ENCODE assay signal across 8 cellular contexts in the genomic region with DNA sequence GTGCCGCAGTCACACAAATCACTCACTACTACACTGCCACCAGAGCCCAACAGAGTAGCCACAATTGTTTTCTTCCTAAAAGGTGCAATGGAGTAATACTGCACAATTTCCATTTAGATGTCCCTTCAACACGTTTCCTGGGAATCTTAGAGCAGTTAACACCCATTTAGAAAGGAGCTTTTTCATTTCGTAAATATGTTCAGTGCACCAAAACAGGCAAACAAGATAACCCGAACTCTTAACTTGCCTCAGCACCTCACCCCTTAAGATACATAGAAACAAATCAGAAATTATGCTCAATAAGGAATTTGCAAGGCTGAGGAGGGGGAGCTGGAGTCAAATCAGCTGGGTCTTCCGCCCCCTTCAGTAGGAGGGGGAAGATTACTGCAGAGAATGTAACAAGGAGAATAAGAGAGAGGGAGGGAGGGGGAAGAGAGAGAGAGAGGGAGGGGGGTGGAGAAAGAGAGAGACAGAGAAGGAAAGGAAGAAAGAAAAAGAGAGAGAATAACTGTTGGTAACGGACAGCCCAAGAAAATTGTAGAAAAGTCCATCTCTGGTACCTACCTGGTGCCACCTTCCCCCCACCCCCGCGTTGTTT.
A peak's percentile ranks its signal among the peaks of the same experiment; 100 is the strongest.
DNase-seq lines count a peak whose midpoint lies in the region; ATAC-seq and TF ChIP-seq lines count a peak whose summit lies in the region.

No MANE protein-coding gene starts in this region.

- H3K27ac Mint-ChIP-seq in endothelial cell (ENCODE audit: unreplicated experiment), result peak overlapping the region; percentile 98

- no peaks in the 10 kb centered on the region for H3K9me3 ChIP-seq in neural cell (ENCODE audit: low read length)

- H3K36me3 Mint-ChIP-seq in endothelial cell (ENCODE audit: low read depth, unreplicated experiment), result peaks cover 8% of the 10 kb centered on the region

- H3K79me2 ChIP-seq in neural cell (replicated peaks; ENCODE audit: insufficient read depth, low read length), result no peaks in the 10 kb centered on the region

- ATAC-seq in GM18867 (IDR thresholded peaks at IDR 0.05; ENCODE audit: unreplicated experiment), result no peak

- peak overlapping the region; percentile 73 for H3K27ac ChIP-seq in neural cell (ENCODE audit: low read length)

- peak overlapping the region; percentile 95 for H3K4me3 Mint-ChIP-seq in endothelial cell (ENCODE audit: unreplicated experiment)

- no peaks in the 10 kb centered on the region for H3K9me2 ChIP-seq in neural cell (ENCODE audit: insufficient read depth, low read length)

- peak overlapping the region; percentile 63 for H3K4me3 ChIP-seq in neural cell (ENCODE audit: low read length)

- no peaks in the 10 kb centered on the region for H3K27me3 ChIP-seq in neural cell (ENCODE audit: insufficient read depth, low read depth, low read length)

- no peaks in the 10 kb centered on the region for H4K20me1 ChIP-seq in neural cell (ENCODE audit: insufficient read depth)

- peak overlapping the region; percentile 53 for H3K4me2 ChIP-seq in neural cell (ENCODE audit: low read length)

- TF ChIP-seq EP300 in neural cell (conservative IDR thresholded peaks at IDR 0.05; ENCODE audit: poor library complexity, severe bottlenecking), result no peak

- peak; percentile 76 for DNase-seq in DMS114 treated with DMSO at 0.1 percent for 48 hours (lab: John Stamatoyannopoulos, UW; ENCODE audit: unreplicated experiment)
- peak; percentile 61 for DNase-seq in OCI-M1 (lab: John Stamatoyannopoulos, UW)
- DNase-seq in endothelial cell (ENCODE audit: low spot score), result no peak
- no peak for DNase-seq in stimulated activated CD4-positive, alpha-beta T cell treated with anti-CD3 and anti-CD28 coated beads, Interleukin-12 subunit alpha, Interleukin-12 subunit beta, amount 100 ng/mL, for 4 hours
- DNase-seq in iPS-NIHi11 (ENCODE audit: low spot score), result no peak
- no peak for DNase-seq in midbrain (lab: John Stamatoyannopoulos, UW)

- H3K36me3 ChIP-seq in neural cell (ENCODE audit: insufficient read depth, low read length), result no peaks in the 10 kb centered on the region

- TF ChIP-seq CTCF in endothelial cell (IDR thresholded peaks at IDR 0.05; ENCODE audit: unreplicated experiment) (no peak), neural cell (IDR thresholded peaks at IDR 0.05; ENCODE audit: poor library complexity, severe bottlenecking) (peak; percentile 9)

- no peaks in the 10 kb centered on the region for H3K27me3 Mint-ChIP-seq in endothelial cell (ENCODE audit: unreplicated experiment)

- peaks cover 29% of the 10 kb centered on the region for H3K4me1 Mint-ChIP-seq in endothelial cell (ENCODE audit: unreplicated experiment)

- H3K9ac ChIP-seq in neural cell (ENCODE audit: low read length), result peak overlapping the region; percentile 67

- no peak for TF ChIP-seq RAD21 in neural cell (conservative IDR thresholded peaks at IDR 0.05)

- H2AFZ ChIP-seq in neural cell (ENCODE audit: low read depth, low read length), result peak overlapping the region; percentile 75

- no peaks in the 10 kb centered on the region for H3K9me3 Mint-ChIP-seq in endothelial cell (ENCODE audit: unreplicated experiment)

- no peaks in the 10 kb centered on the region for H3F3A ChIP-seq in neural cell (ENCODE audit: insufficient read depth, low read length, poor library complexity, severe bottlenecking)

TF ChIP-seq in neural cell, 6 proteins besides CTCF, POLR2A, EP300 and RAD21:
- no peak for TF ChIP-seq MXI1 (conservative IDR thresholded peaks at IDR 0.05; ENCODE audit: poor library complexity, severe bottlenecking)
- TF ChIP-seq POLR2AphosphoS5 (IDR thresholded peaks at IDR 0.05), result no peak
- TF ChIP-seq, protein P1, sequence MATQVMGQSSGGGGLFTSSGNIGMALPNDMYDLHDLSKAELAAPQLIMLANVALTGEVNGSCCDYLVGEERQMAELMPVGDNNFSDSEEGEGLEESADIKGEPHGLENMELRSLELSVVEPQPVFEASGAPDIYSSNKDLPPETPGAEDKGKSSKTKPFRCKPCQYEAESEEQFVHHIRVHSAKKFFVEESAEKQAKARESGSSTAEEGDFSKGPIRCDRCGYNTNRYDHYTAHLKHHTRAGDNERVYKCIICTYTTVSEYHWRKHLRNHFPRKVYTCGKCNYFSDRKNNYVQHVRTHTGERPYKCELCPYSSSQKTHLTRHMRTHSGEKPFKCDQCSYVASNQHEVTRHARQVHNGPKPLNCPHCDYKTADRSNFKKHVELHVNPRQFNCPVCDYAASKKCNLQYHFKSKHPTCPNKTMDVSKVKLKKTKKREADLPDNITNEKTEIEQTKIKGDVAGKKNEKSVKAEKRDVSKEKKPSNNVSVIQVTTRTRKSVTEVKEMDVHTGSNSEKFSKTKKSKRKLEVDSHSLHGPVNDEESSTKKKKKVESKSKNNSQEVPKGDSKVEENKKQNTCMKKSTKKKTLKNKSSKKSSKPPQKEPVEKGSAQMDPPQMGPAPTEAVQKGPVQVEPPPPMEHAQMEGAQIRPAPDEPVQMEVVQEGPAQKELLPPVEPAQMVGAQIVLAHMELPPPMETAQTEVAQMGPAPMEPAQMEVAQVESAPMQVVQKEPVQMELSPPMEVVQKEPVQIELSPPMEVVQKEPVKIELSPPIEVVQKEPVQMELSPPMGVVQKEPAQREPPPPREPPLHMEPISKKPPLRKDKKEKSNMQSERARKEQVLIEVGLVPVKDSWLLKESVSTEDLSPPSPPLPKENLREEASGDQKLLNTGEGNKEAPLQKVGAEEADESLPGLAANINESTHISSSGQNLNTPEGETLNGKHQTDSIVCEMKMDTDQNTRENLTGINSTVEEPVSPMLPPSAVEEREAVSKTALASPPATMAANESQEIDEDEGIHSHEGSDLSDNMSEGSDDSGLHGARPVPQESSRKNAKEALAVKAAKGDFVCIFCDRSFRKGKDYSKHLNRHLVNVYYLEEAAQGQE (IDR thresholded peaks at IDR 0.05; ENCODE audit: borderline replicate concordance), result no peak
- no peak for TF ChIP-seq TAF1 (IDR thresholded peaks at IDR 0.05; ENCODE audit: low read depth)
- TF ChIP-seq SMC3 (conservative IDR thresholded peaks at IDR 0.05; ENCODE audit: poor library complexity), result no peak
- TF ChIP-seq EZH2 (IDR thresholded peaks at IDR 0.05; ENCODE audit: borderline replicate concordance, insufficient read depth, low read length, poor library complexity, severe bottlenecking), result no peak
TF ChIP-seq in neural cell: peak in this region for 0.

Comparison
In these comparisons a context has a peak if more than half of its experiments do, and no peak if none do; other contexts are left out.
1. DNase-seq: peak in DMS114 treated with DMSO at 0.1 percent for 48 hours (single experiment) and OCI-M1 (single experiment); none in endothelial cell (single experiment), stimulated activated CD4-positive, alpha-beta T cell treated with anti-CD3 and anti-CD28 coated beads, Interleukin-12 subunit alpha, Interleukin-12 subunit beta, amount 100 ng/mL, for 4 hours (single experiment), iPS-NIHi11 (single experiment) and midbrain (single experiment).